Comparison of ENCODE assay signal across 1 cellular context in the genomic region with DNA sequence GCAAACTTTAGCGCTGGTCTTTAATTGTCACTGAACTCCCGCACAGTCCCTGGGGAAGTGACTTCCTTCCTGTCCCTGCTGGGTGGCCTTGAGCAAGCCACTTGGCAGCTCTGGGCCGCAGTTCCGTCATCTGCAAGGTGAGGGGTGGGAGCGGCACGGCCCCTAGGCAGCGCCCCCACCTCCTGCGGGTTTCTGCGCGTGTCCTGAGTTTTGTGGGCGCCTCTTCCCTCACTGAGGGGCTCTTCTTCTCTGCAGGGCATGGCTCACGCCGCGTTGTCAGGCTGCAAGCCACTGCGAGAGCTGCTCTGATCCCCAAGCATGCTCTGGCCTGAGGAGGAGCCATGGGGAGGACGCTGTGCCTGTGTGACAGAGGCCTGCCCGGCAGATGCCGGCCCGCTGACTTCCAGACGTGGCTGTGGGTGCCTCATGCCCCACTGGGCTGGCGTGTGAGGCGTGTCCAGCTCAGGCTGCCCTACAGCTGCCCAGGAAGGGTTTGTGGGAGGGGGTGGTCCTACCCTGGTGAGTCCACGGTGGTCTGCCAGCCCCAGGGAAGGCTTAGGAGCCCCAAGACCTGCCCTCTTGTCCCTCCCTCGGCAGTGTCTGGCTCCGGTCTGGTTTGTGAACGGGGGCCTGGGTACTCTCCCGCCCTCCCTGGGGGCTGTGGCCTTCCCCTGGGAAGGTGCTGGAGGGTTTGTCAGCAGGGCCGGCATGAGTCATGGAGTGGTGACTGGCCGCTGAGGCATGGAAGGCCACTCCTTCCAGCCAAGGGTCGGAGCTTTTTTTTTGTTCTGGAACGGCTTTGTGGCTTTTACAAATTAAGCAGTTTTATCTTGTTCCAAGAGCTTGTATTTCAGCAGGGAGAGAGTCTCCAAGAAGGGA.
A peak's percentile ranks its signal among the peaks of the same experiment; 100 is the strongest.
TF ChIP-seq lines count a peak whose summit lies in the region.

No MANE protein-coding gene starts in this region.

TF ChIP-seq in K562, 482 proteins besides CTCF, POLR2A, EP300 and RAD21 (continued from another document):
- TF ChIP-seq, protein P1, sequence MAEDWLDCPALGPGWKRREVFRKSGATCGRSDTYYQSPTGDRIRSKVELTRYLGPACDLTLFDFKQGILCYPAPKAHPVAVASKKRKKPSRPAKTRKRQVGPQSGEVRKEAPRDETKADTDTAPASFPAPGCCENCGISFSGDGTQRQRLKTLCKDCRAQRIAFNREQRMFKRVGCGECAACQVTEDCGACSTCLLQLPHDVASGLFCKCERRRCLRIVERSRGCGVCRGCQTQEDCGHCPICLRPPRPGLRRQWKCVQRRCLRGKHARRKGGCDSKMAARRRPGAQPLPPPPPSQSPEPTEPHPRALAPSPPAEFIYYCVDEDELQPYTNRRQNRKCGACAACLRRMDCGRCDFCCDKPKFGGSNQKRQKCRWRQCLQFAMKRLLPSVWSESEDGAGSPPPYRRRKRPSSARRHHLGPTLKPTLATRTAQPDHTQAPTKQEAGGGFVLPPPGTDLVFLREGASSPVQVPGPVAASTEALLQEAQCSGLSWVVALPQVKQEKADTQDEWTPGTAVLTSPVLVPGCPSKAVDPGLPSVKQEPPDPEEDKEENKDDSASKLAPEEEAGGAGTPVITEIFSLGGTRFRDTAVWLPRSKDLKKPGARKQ (CRISPR knock-in tag; IDR thresholded peaks at IDR 0.05), result no peak
- TF ChIP-seq, protein P2, sequence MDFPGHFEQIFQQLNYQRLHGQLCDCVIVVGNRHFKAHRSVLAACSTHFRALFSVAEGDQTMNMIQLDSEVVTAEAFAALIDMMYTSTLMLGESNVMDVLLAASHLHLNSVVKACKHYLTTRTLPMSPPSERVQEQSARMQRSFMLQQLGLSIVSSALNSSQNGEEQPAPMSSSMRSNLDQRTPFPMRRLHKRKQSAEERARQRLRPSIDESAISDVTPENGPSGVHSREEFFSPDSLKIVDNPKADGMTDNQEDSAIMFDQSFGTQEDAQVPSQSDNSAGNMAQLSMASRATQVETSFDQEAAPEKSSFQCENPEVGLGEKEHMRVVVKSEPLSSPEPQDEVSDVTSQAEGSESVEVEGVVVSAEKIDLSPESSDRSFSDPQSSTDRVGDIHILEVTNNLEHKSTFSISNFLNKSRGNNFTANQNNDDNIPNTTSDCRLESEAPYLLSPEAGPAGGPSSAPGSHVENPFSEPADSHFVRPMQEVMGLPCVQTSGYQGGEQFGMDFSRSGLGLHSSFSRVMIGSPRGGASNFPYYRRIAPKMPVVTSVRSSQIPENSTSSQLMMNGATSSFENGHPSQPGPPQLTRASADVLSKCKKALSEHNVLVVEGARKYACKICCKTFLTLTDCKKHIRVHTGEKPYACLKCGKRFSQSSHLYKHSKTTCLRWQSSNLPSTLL (IDR thresholded peaks at IDR 0.05), result no peak
- TF ChIP-seq MAFG (tag; conservative IDR thresholded peaks at IDR 0.05) (no peak), PCBP2 (IDR thresholded peaks at IDR 0.05; ENCODE audit: low read depth, low read length, poor library complexity, severe bottlenecking) (no peak), ZNF699 (CRISPR knock-in tag; IDR thresholded peaks at IDR 0.05; ENCODE audit: insufficient replicate concordance) (no peak), EHMT2 (IDR thresholded peaks at IDR 0.05) (no peak), ZNF324 (CRISPR knock-in tag; IDR thresholded peaks at IDR 0.05) (no peak), SUPT5H (IDR thresholded peaks at IDR 0.05) (no peak; the same call in 1 of the 2 replicates), ZNF239 (CRISPR knock-in tag; IDR thresholded peaks at IDR 0.05) (no peak), ARID1B (IDR thresholded peaks at IDR 0.05) (peak; percentile 78), MAFK (IDR thresholded peaks at IDR 0.05; ENCODE audit: low read length) (0 out of 2 replicates have a peak, but pooled peaks have one; percentile 37), YY1 (IDR thresholded peaks at IDR 0.05; ENCODE audit: borderline replicate concordance in 1 of 3, control insufficient read depth in 1 of 3, extremely low read depth in 1 of 3, insufficient read depth in 3 of 3, insufficient read length in 1 of 3, insufficient replicate concordance in 2 of 3, low read depth in 1 of 3, low read length in 2 of 3) (peak in 2 of 3 experiments; percentile 47 to 62), CHD1 (IDR thresholded peaks at IDR 0.05; ENCODE audit: low read length) (no peak), FOXJ2 (tag; IDR thresholded peaks at IDR 0.05) (no peak), TAL1 (IDR thresholded peaks at IDR 0.05) (no peak), KLF1 (tag; IDR thresholded peaks at IDR 0.05) (no peak), FOXM1 (IDR thresholded peaks at IDR 0.05; ENCODE audit: low read depth) (no peak), FOXM1 (CRISPR knock-in tag; IDR thresholded peaks at IDR 0.05; ENCODE audit: low read depth) (no peak), GABPB1 (CRISPR knock-in tag; IDR thresholded peaks at IDR 0.05) (peak; percentile 66; the same call in 1 of the 2 replicates), MAZ (CRISPR knock-in tag; conservative IDR thresholded peaks at IDR 0.05 in 1 of 2, IDR thresholded peaks at IDR 0.05 in 1 of 2) (peak; percentile 34 to 77; a peak in 3 of 4 replicates), CHD2 (IDR thresholded peaks at IDR 0.05; ENCODE audit: low read depth, low read length) (no peak), PHTF2 (CRISPR knock-in tag; IDR thresholded peaks at IDR 0.05) (no peak), CEBPB (tag; IDR thresholded peaks at IDR 0.05) (no peak), ZBTB17 (CRISPR knock-in tag; IDR thresholded peaks at IDR 0.05) (no peak), FOSL1 (tag; conservative IDR thresholded peaks at IDR 0.05) (peak; percentile 97)
- TF ChIP-seq, protein P3, sequence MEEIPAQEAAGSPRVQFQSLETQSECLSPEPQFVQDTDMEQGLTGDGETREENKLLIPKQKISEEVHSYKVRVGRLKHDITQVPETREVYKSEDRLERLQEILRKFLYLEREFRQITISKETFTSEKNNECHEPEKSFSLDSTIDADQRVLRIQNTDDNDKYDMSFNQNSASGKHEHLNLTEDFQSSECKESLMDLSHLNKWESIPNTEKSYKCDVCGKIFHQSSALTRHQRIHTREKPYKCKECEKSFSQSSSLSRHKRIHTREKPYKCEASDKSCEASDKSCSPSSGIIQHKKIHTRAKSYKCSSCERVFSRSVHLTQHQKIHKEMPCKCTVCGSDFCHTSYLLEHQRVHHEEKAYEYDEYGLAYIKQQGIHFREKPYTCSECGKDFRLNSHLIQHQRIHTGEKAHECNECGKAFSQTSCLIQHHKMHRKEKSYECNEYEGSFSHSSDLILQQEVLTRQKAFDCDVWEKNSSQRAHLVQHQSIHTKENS (CRISPR knock-in tag; IDR thresholded peaks at IDR 0.05), result no peak
- TF ChIP-seq, protein P4, sequence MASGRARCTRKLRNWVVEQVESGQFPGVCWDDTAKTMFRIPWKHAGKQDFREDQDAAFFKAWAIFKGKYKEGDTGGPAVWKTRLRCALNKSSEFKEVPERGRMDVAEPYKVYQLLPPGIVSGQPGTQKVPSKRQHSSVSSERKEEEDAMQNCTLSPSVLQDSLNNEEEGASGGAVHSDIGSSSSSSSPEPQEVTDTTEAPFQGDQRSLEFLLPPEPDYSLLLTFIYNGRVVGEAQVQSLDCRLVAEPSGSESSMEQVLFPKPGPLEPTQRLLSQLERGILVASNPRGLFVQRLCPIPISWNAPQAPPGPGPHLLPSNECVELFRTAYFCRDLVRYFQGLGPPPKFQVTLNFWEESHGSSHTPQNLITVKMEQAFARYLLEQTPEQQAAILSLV (tag; IDR thresholded peaks at IDR 0.05), result no peak
- TF ChIP-seq, protein P5, sequence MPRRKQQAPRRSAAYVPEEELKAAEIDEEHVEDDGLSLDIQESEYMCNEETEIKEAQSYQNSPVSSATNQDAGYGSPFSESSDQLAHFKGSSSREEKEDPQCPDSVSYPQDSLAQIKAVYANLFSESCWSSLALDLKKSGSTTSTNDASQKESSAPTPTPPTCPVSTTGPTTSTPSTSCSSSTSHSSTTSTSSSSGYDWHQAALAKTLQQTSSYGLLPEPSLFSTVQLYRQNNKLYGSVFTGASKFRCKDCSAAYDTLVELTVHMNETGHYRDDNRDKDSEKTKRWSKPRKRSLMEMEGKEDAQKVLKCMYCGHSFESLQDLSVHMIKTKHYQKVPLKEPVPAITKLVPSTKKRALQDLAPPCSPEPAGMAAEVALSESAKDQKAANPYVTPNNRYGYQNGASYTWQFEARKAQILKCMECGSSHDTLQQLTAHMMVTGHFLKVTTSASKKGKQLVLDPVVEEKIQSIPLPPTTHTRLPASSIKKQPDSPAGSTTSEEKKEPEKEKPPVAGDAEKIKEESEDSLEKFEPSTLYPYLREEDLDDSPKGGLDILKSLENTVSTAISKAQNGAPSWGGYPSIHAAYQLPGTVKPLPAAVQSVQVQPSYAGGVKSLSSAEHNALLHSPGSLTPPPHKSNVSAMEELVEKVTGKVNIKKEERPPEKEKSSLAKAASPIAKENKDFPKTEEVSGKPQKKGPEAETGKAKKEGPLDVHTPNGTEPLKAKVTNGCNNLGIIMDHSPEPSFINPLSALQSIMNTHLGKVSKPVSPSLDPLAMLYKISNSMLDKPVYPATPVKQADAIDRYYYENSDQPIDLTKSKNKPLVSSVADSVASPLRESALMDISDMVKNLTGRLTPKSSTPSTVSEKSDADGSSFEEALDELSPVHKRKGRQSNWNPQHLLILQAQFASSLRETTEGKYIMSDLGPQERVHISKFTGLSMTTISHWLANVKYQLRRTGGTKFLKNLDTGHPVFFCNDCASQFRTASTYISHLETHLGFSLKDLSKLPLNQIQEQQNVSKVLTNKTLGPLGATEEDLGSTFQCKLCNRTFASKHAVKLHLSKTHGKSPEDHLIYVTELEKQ (CRISPR knock-in tag; IDR thresholded peaks at IDR 0.05), result no peak
- TF ChIP-seq, protein P6, sequence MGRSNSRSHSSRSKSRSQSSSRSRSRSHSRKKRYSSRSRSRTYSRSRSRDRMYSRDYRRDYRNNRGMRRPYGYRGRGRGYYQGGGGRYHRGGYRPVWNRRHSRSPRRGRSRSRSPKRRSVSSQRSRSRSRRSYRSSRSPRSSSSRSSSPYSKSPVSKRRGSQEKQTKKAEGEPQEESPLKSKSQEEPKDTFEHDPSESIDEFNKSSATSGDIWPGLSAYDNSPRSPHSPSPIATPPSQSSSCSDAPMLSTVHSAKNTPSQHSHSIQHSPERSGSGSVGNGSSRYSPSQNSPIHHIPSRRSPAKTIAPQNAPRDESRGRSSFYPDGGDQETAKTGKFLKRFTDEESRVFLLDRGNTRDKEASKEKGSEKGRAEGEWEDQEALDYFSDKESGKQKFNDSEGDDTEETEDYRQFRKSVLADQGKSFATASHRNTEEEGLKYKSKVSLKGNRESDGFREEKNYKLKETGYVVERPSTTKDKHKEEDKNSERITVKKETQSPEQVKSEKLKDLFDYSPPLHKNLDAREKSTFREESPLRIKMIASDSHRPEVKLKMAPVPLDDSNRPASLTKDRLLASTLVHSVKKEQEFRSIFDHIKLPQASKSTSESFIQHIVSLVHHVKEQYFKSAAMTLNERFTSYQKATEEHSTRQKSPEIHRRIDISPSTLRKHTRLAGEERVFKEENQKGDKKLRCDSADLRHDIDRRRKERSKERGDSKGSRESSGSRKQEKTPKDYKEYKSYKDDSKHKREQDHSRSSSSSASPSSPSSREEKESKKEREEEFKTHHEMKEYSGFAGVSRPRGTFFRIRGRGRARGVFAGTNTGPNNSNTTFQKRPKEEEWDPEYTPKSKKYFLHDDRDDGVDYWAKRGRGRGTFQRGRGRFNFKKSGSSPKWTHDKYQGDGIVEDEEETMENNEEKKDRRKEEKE (IDR thresholded peaks at IDR 0.05; ENCODE audit: borderline replicate concordance in 1 of 2, control insufficient read depth in 1 of 2, low read depth in 2 of 2, low read length in 1 of 2), result no peak
- TF ChIP-seq, protein P7, sequence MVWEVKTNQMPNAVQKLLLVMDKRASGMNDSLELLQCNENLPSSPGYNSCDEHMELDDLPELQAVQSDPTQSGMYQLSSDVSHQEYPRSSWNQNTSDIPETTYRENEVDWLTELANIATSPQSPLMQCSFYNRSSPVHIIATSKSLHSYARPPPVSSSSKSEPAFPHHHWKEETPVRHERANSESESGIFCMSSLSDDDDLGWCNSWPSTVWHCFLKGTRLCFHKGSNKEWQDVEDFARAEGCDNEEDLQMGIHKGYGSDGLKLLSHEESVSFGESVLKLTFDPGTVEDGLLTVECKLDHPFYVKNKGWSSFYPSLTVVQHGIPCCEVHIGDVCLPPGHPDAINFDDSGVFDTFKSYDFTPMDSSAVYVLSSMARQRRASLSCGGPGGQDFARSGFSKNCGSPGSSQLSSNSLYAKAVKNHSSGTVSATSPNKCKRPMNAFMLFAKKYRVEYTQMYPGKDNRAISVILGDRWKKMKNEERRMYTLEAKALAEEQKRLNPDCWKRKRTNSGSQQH (CRISPR knock-in tag; IDR thresholded peaks at IDR 0.05), result no peak
